8 cellular contexts compared by ENCODE assay signal in genomic region chr14:99234982-99235491, GRCh38. TPM values are rescaled to one million over a fixed set of nuclear protein-coding genes. Genes with fewer than 3 reads are reported as not detected.
DNase-seq lines count a peak whose midpoint lies in the region; ATAC-seq and TF ChIP-seq lines count a peak whose summit lies in the region.

No MANE protein-coding gene starts in this region.

- H3K9me3 Mint-ChIP-seq in activated naive CD8-positive, alpha-beta T cell treated with anti-CD3 and anti-CD28 coated beads, Interleukin-2, amount 50 U/mL, for 24 hours: no peaks in the 10 kb centered on the region
- H3K9me3 Mint-ChIP-seq in neural progenitor cell: peaks cover 3% of the 10 kb centered on the region

- no peaks in the 10 kb centered on the region for H3K27me3 Mint-ChIP-seq in activated naive CD8-positive, alpha-beta T cell treated with anti-CD3 and anti-CD28 coated beads, Interleukin-2, amount 50 U/mL, for 24 hours
- peaks cover 7% of the 10 kb centered on the region for H3K27me3 Mint-ChIP-seq in neural progenitor cell (ENCODE audit: insufficient read depth, low read depth)

- H3K9ac ChIP-seq in neural progenitor cell: no peak overlapping the region

- H3K9me3 ChIP-seq in cardiac muscle cell (ENCODE audit: low read depth) (no peaks in the 10 kb centered on the region), left ventricle myocardium inferior (replicated peaks) (peaks cover 27% of the 10 kb centered on the region), neural progenitor cell (ENCODE audit: low read depth) (no peaks in the 10 kb centered on the region), WERI-Rb-1 (ENCODE audit: severe bottlenecking) (no peaks in the 10 kb centered on the region)

- H3K4me2 ChIP-seq in neural progenitor cell: peak overlapping the region; percentile 78

- H3K4me3 ChIP-seq in cardiac muscle cell (peak overlapping the region; percentile 31), left ventricle myocardium inferior (no peak overlapping the region), neural progenitor cell (peak overlapping the region; percentile 49), WERI-Rb-1 (ENCODE audit: low read depth, low read length) (no peak overlapping the region)

- H3K36me3 ChIP-seq in cardiac muscle cell: no peaks in the 10 kb centered on the region
- no peaks in the 10 kb centered on the region for H3K36me3 ChIP-seq in left ventricle myocardium inferior
- H3K36me3 ChIP-seq in neural progenitor cell: no peaks in the 10 kb centered on the region
- no peaks in the 10 kb centered on the region for H3K36me3 ChIP-seq in WERI-Rb-1

- no peaks in the 10 kb centered on the region for H3K27me3 ChIP-seq in cardiac muscle cell
- H3K27me3 ChIP-seq in left ventricle myocardium inferior (ENCODE audit: low read depth): peaks cover 84% of the 10 kb centered on the region
- no peaks in the 10 kb centered on the region for H3K27me3 ChIP-seq in neural progenitor cell
- peaks cover 32% of the 10 kb centered on the region for H3K27me3 ChIP-seq in WERI-Rb-1 (ENCODE audit: insufficient read depth, low read depth, severe bottlenecking)

- H3K4me3 Mint-ChIP-seq in activated naive CD8-positive, alpha-beta T cell treated with anti-CD3 and anti-CD28 coated beads, Interleukin-2, amount 50 U/mL, for 24 hours: peak overlapping the region; percentile 72
- peak overlapping the region; percentile 78 for H3K4me3 Mint-ChIP-seq in neural progenitor cell

- peak overlapping the region; percentile 85 for H3K27ac Mint-ChIP-seq in activated naive CD8-positive, alpha-beta T cell treated with anti-CD3 and anti-CD28 coated beads, Interleukin-2, amount 50 U/mL, for 24 hours
- no peak overlapping the region for H3K27ac Mint-ChIP-seq in neural progenitor cell

- peaks cover 21% of the 10 kb centered on the region for H3K4me1 ChIP-seq in cardiac muscle cell (ENCODE audit: low read depth)
- H3K4me1 ChIP-seq in left ventricle myocardium inferior: no peaks in the 10 kb centered on the region
- H3K4me1 ChIP-seq in neural progenitor cell: peaks cover 19% of the 10 kb centered on the region

- ATAC-seq in activated naive CD8-positive, alpha-beta T cell treated with anti-CD3 and anti-CD28 coated beads, Interleukin-2, amount 50 U/mL, for 24 hours: peak; percentile 51
- no peak for ATAC-seq in GM18868 (IDR thresholded peaks at IDR 0.05; ENCODE audit: unreplicated experiment)

- H3K27ac ChIP-seq in cardiac muscle cell (peak overlapping the region; percentile 44), left ventricle myocardium inferior (replicated peaks) (no peak overlapping the region), neural progenitor cell (no peak overlapping the region), WERI-Rb-1 (no peak overlapping the region)

- DNase-seq in cardiac muscle cell (ENCODE audit: low read depth in 1 of 2, low spot score in 1 of 2) (peak in 1 of 2 donors; percentile 60), left ventricle myocardium inferior (no peak), neural progenitor cell (ENCODE audit: low spot score) (peak; percentile 90), KBM-7 (no peak), EL (no peak), WERI-Rb-1 (no peak)
- DNase-seq in activated naive CD8-positive, alpha-beta T cell treated with anti-CD3 and anti-CD28 coated beads, Interleukin-2, amount 50 U/mL, for 24 hours: peak; percentile 77

- in situ Hi-C loops in KBM-7 (cut with MboI; ENCODE audit: low pct_unique_long_range_greater_than_20kb, low sequenced_read_pairs): no loop called here

- TF ChIP-seq CTCF in cardiac muscle cell (IDR thresholded peaks at IDR 0.05; ENCODE audit: low read depth, low read length) (no peak), left ventricle myocardium inferior (IDR thresholded peaks at IDR 0.05; ENCODE audit: borderline replicate concordance) (no peak), neural progenitor cell (IDR thresholded peaks at IDR 0.05) (no peak), WERI-Rb-1 (IDR thresholded peaks at IDR 0.05; ENCODE audit: low read depth, low read length) (no peak)

- peak overlapping the region; percentile 65 for H2AFZ ChIP-seq in neural progenitor cell (replicated peaks)

- H3F3A ChIP-seq in neural progenitor cell (ENCODE audit: low read depth): peaks cover 5% of the 10 kb centered on the region

- H4K20me1 ChIP-seq in neural progenitor cell (ENCODE audit: low read depth): no peaks in the 10 kb centered on the region

- H3K4me1 Mint-ChIP-seq in activated naive CD8-positive, alpha-beta T cell treated with anti-CD3 and anti-CD28 coated beads, Interleukin-2, amount 50 U/mL, for 24 hours: peaks cover 96% of the 10 kb centered on the region
- peaks cover 33% of the 10 kb centered on the region for H3K4me1 Mint-ChIP-seq in neural progenitor cell

- H3K36me3 Mint-ChIP-seq in activated naive CD8-positive, alpha-beta T cell treated with anti-CD3 and anti-CD28 coated beads, Interleukin-2, amount 50 U/mL, for 24 hours (ENCODE audit: low read depth): peaks cover 10% of the 10 kb centered on the region
- H3K36me3 Mint-ChIP-seq in neural progenitor cell: no peaks in the 10 kb centered on the region

- intact Hi-C loops in left ventricle myocardium inferior (cut with micrococcal nuclease): no loop called here

- no peaks in the 10 kb centered on the region for H3K79me2 ChIP-seq in neural progenitor cell (ENCODE audit: low read depth)

RNA-seq across cellular contexts. Expression of gene BCL11B, which starts 37.0 kb away (rescaled TPM):
- 1.7 and 2.8 TPM in 2 replicates for total RNA-seq in cardiac muscle cell
- polyA plus RNA-seq in cardiac muscle cell: 0.04 and 0.57 TPM in 2 replicates
- 0.11 TPM for total RNA-seq in left ventricle myocardium inferior
- 1.3 and 1.5 TPM in 2 replicates for total RNA-seq in neural progenitor cell (ENCODE audit: low replicate concordance)

Comparison
In these comparisons a context has a peak if more than half of its experiments do, and no peak if none do; other contexts are left out.
1. H3K4me3 ChIP-seq: peak in cardiac muscle cell (single experiment) and neural progenitor cell (single experiment); none in left ventricle myocardium inferior (single experiment) and WERI-Rb-1 (single experiment).
2. DNase-seq: peak in activated naive CD8-positive, alpha-beta T cell treated with anti-CD3 and anti-CD28 coated beads, Interleukin-2, amount 50 U/mL, for 24 hours (single experiment) and neural progenitor cell (single experiment); none in left ventricle myocardium inferior (single experiment), KBM-7 (single experiment), EL (single experiment) and WERI-Rb-1 (single experiment).